Comparison of ENCODE assay signal across 8 cellular contexts in the genomic region with DNA sequence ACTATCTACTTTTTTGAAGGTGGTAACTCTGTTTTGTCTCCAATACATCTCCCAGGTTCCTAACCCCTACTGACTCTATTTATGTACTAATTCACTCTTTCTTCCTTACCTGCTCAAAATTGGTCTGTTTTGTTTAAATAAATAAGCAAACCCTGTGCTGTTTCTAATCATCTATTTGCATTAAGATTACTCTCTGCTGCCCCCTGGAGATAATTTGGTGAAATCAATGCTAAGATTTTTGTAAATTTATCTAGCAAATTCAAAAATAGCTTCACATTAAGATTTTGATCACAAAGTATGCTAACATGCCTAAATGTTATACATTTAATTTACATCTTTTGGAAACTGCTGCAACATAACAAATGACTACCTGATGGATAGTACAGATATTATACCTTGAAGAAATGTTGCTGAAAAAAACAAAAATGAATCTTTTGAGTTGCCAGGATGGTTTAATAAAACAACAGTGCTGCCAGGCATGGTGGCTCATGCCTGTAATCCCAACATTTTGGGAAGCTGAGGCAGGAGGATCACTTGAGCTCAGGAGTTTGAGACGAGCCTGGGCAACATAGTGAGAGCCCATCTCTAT. TPM values are rescaled to one million over a fixed set of nuclear protein-coding genes. Genes with fewer than 3 reads are reported as not detected.
A peak's percentile ranks its signal among the peaks of the same experiment; 100 is the strongest.
DNase-seq lines count a peak whose midpoint lies in the region; ATAC-seq and TF ChIP-seq lines count a peak whose summit lies in the region.

No MANE protein-coding gene starts in this region.

- no peak for ATAC-seq in activated naive CD4-positive, alpha-beta T cell treated with anti-CD3 and anti-CD28 coated beads, Interleukin-2, amount 50 U/mL, for 72 hours
- ATAC-seq in memory B cell (ENCODE audit: low read depth): peak; percentile 20
- no peak for ATAC-seq in GM18873 (IDR thresholded peaks at IDR 0.05; ENCODE audit: low FRiP score, unreplicated experiment)
- ATAC-seq in HG02610 (IDR thresholded peaks at IDR 0.05; ENCODE audit: unreplicated experiment): no peak

- CTCF ChIA-PET in mammary epithelial cell (lab: Charles Lee; ENCODE audit: low non-redundant PET): interaction anchor here (0.6 to 0.7 kb wide), 4 partner anchors 96 to 333 kb away, joined by 4 to 12 read pairs (median 4); no protein-coding TSS in a partner anchor

- no peaks in the 10 kb centered on the region for H3K9me3 Mint-ChIP-seq in activated naive CD4-positive, alpha-beta T cell treated with anti-CD3 and anti-CD28 coated beads, Interleukin-2, amount 50 U/mL, for 24 hours
- no peaks in the 10 kb centered on the region for H3K9me3 Mint-ChIP-seq in activated naive CD4-positive, alpha-beta T cell treated with anti-CD3 and anti-CD28 coated beads, Interleukin-2, amount 50 U/mL, for 72 hours
- H3K9me3 Mint-ChIP-seq in memory B cell: peaks cover 2% of the 10 kb centered on the region

- H3K36me3 ChIP-seq in mammary epithelial cell (ENCODE audit: insufficient read depth, low read length): no peaks in the 10 kb centered on the region

- no peaks in the 10 kb centered on the region for H3K9me3 ChIP-seq in mammary epithelial cell (replicated peaks; ENCODE audit: insufficient read depth, low read length)

- H3K79me2 ChIP-seq in mammary epithelial cell (ENCODE audit: insufficient read depth, low read length): no peaks in the 10 kb centered on the region

- H3K27me3 Mint-ChIP-seq in activated naive CD4-positive, alpha-beta T cell treated with anti-CD3 and anti-CD28 coated beads, Interleukin-2, amount 50 U/mL, for 24 hours: no peaks in the 10 kb centered on the region
- H3K27me3 Mint-ChIP-seq in memory B cell: no peaks in the 10 kb centered on the region

- no peak overlapping the region for H3K27ac ChIP-seq in mammary epithelial cell (ENCODE audit: insufficient read depth, low read depth, low read length)

- no peaks in the 10 kb centered on the region for H4K20me1 ChIP-seq in mammary epithelial cell (ENCODE audit: insufficient read depth, low read length)

- peak overlapping the region; percentile 13 for H3K27ac Mint-ChIP-seq in activated naive CD4-positive, alpha-beta T cell treated with anti-CD3 and anti-CD28 coated beads, Interleukin-2, amount 50 U/mL, for 24 hours
- no peak overlapping the region for H3K27ac Mint-ChIP-seq in activated naive CD4-positive, alpha-beta T cell treated with anti-CD3 and anti-CD28 coated beads, Interleukin-2, amount 50 U/mL, for 72 hours
- H3K27ac Mint-ChIP-seq in memory B cell: peak overlapping the region; percentile 0

- WGBS in mammary epithelial cell (ENCODE audit: low coverage, missing lambda C conversion rate): 64% methylated on average over 1 of the region's 1 CpG

- dilution Hi-C loops in mammary epithelial cell (cut with HindIII; ENCODE audit: low sequenced_read_pairs): loop anchor here (5.0 to 25.0 kb wide), 2 partner anchors 242 to 332 kb away; no protein-coding TSS in a partner anchor

- no TSS peak for BruUV-seq in mammary epithelial cell (replicated peaks; lab: Mats Ljungman, UMichigan)

- H3K9ac ChIP-seq in mammary epithelial cell (ENCODE audit: insufficient read depth, low read length): no peak overlapping the region

- no peak overlapping the region for H3K4me3 ChIP-seq in mammary epithelial cell (replicated peaks in 1 of 3; ENCODE audit: insufficient read depth in 1 of 3, low read depth in 2 of 3, low read length in 3 of 3)

- DNase-seq in activated naive CD4-positive, alpha-beta T cell treated with anti-CD3 and anti-CD28 coated beads, Interleukin-2, amount 50 U/mL, for 72 hours (ENCODE audit: low spot score in 2 of 2): no peak
- DNase-seq in NCI-H146 (lab: John Stamatoyannopoulos, UW) (peak; percentile 50), mammary epithelial cell (peak; percentile 5), memory B cell (ENCODE audit: low spot score in 2 of 2) (peak in 1 of 2 donors; percentile 64)
- no peak for DNase-seq in effector CD8-positive, alpha-beta T cell (lab: John Stamatoyannopoulos, UW)

- no peak overlapping the region for H2AFZ ChIP-seq in mammary epithelial cell (ENCODE audit: low read depth, low read length)

- no peak overlapping the region for H3K4me2 ChIP-seq in mammary epithelial cell (ENCODE audit: insufficient read depth, low read depth, low read length)

- H3K4me1 ChIP-seq in mammary epithelial cell (ENCODE audit: insufficient read depth, low read length): no peaks in the 10 kb centered on the region

- intact Hi-C loops in mammary epithelial cell (cut with micrococcal nuclease): loop anchor here (1.0 to 5.0 kb wide), 4 partner anchors 162 to 397 kb away; no protein-coding TSS in a partner anchor

- in situ Hi-C loops in mammary epithelial cell (cut with MboI; ENCODE audit: low sequenced_read_pairs in 2 of 2): loop anchor here in 1 of 2 donors (5.0 kb wide), 1 partner anchor 397 kb away; no protein-coding TSS in a partner anchor

- no peak overlapping the region for H3K4me3 Mint-ChIP-seq in activated naive CD4-positive, alpha-beta T cell treated with anti-CD3 and anti-CD28 coated beads, Interleukin-2, amount 50 U/mL, for 24 hours
- H3K4me3 Mint-ChIP-seq in memory B cell: no peak overlapping the region

- H3K36me3 Mint-ChIP-seq in activated naive CD4-positive, alpha-beta T cell treated with anti-CD3 and anti-CD28 coated beads, Interleukin-2, amount 50 U/mL, for 24 hours: no peaks in the 10 kb centered on the region
- peaks cover 5% of the 10 kb centered on the region in 2 donors for H3K36me3 Mint-ChIP-seq in activated naive CD4-positive, alpha-beta T cell treated with anti-CD3 and anti-CD28 coated beads, Interleukin-2, amount 50 U/mL, for 72 hours
- H3K36me3 Mint-ChIP-seq in memory B cell: no peaks in the 10 kb centered on the region

- TF ChIP-seq CTCF in mammary epithelial cell (conservative IDR thresholded peaks at IDR 0.05 in 1 of 2, IDR thresholded peaks at IDR 0.05 in 1 of 2; ENCODE audit: extremely low read depth in 1 of 2, insufficient read depth in 1 of 2, low read depth in 1 of 2, low read length in 2 of 2): peak; percentile 56 to 58

- H3K4me1 Mint-ChIP-seq in activated naive CD4-positive, alpha-beta T cell treated with anti-CD3 and anti-CD28 coated beads, Interleukin-2, amount 50 U/mL, for 24 hours: peaks cover 72% of the 10 kb centered on the region
- peaks cover 39% of the 10 kb centered on the region for H3K4me1 Mint-ChIP-seq in memory B cell

- no peaks in the 10 kb centered on the region for H3K27me3 ChIP-seq in mammary epithelial cell (ENCODE audit: insufficient read depth, low read length)

RNA-seq across cellular contexts. Expression of a gene that starts 4.4 kb away (rescaled TPM):
- total RNA-seq in activated naive CD4-positive, alpha-beta T cell treated with anti-CD3 and anti-CD28 coated beads, Interleukin-2, amount 50 U/mL, for 72 hours: 1 to 10 TPM; 2.4 to 3.5 TPM
- under 1 TPM in 1 of 2 donors, not detected in 1; 0.33 TPM for total RNA-seq in mammary epithelial cell
- not detected for polyA plus RNA-seq in mammary epithelial cell
- polyA minus RNA-seq in mammary epithelial cell: not detected

RNA-seq across cellular contexts. Expression of a gene that starts 11.4 kb away (rescaled TPM):
- total RNA-seq in activated naive CD4-positive, alpha-beta T cell treated with anti-CD3 and anti-CD28 coated beads, Interleukin-2, amount 50 U/mL, for 72 hours: 10 to 100 TPM; 21.6 to 30.8 TPM
- total RNA-seq in mammary epithelial cell: 10 to 100 TPM; 18.0 to 31.8 TPM
- polyA plus RNA-seq in mammary epithelial cell: 22.7 TPM
- 7.8 TPM for polyA minus RNA-seq in mammary epithelial cell

Comparison
In these comparisons a context has a peak if more than half of its experiments do, and no peak if none do; other contexts are left out.
1. H3K27ac Mint-ChIP-seq: peak in activated naive CD4-positive, alpha-beta T cell treated with anti-CD3 and anti-CD28 coated beads, Interleukin-2, amount 50 U/mL, for 24 hours (single experiment) and memory B cell (single experiment); none in activated naive CD4-positive, alpha-beta T cell treated with anti-CD3 and anti-CD28 coated beads, Interleukin-2, amount 50 U/mL, for 72 hours (0 of 2).
2. DNase-seq: peak in NCI-H146 (single experiment) and mammary epithelial cell (single experiment); none in activated naive CD4-positive, alpha-beta T cell treated with anti-CD3 and anti-CD28 coated beads, Interleukin-2, amount 50 U/mL, for 72 hours (0 of 2) and effector CD8-positive, alpha-beta T cell (single experiment).